Comparison of ENCODE assay signal across 32 cellular contexts in genomic region chr1:230200276-230200675, GRCh38.
"Had no signal": no experiment of that assay in that cellular context is flagged by ENCODE, and none has a peak within 500 bp of the region (broad histone marks: within the 10 kb centered on the region; RNA-seq: fewer than 3 reads in every experiment).

No MANE protein-coding gene starts in this region.

- H3K9me3 Mint-ChIP-seq: activated CD4-positive, alpha-beta memory T cell treated with anti-CD3 and anti-CD28 coated beads for 36 hours; activated naive CD4-positive, alpha-beta T cell treated with anti-CD3 and anti-CD28 coated beads for 36 hours; activated naive CD4-positive, alpha-beta T cell treated with anti-CD3 and anti-CD28 coated beads, Interleukin-2, amount 50 U/mL, for 72 hours; activated T-cell treated with anti-CD3 and anti-CD28 coated beads, Interleukin-2, amount 50 U/mL, for 4 hours; activated T-helper 1 cell treated with anti-CD3 and anti-CD28 coated beads, Interleukin-12 subunit alpha, Interleukin-12 subunit beta, Interleukin-2, Interleukin-4 antibody, amounts not matched to agents 30 ng/mL and 10 ng/mL and 1 ng/mL, durations not matched to agents 14 hours and 24 hours and 36 hours; T-helper 1 cell treated with Interleukin-12 subunit alpha and Interleukin-12 subunit beta and Interleukin-4 antibody, amounts not matched to agents 30 μg/mL and 1 μg/mL, for 36 hours; T-helper 2 cell treated with Interferon-gamma antibody and Interleukin-4, amounts not matched to agents 5 μg/mL and 100 μg/mL, for 36 hours had no signal

- H3K9me3 ChIP-seq: adrenal gland, body of pancreas, breast epithelium, Peyer's patch, SJSA1, SK-N-SH had no signal

- H3K36me3 ChIP-seq: breast epithelium had no signal

- H3K27me3 Mint-ChIP-seq: activated CD4-positive, alpha-beta memory T cell treated with anti-CD3 and anti-CD28 coated beads for 36 hours had no signal

- H3K4me2 ChIP-seq: SK-N-SH had no signal

- H3K27ac Mint-ChIP-seq: activated CD4-positive, alpha-beta memory T cell treated with anti-CD3 and anti-CD28 coated beads for 36 hours; activated naive CD4-positive, alpha-beta T cell treated with anti-CD3 and anti-CD28 coated beads for 36 hours; T-helper 1 cell treated with Interleukin-12 subunit alpha and Interleukin-12 subunit beta and Interleukin-4 antibody, amounts not matched to agents 30 μg/mL and 1 μg/mL, for 36 hours; T-helper 2 cell treated with Interferon-gamma antibody and Interleukin-4, amounts not matched to agents 5 μg/mL and 100 μg/mL, for 36 hours had no signal

- H3K27me3 ChIP-seq: adrenal gland, body of pancreas, breast epithelium, Peyer's patch, SJSA1 had no signal

- H3K27ac ChIP-seq: adrenal gland, body of pancreas, Peyer's patch, SJSA1 had no signal

- H3K4me1 ChIP-seq: breast epithelium, Peyer's patch, SJSA1 had no signal

- H3K9ac ChIP-seq: SK-N-SH had no signal

- H3K4me3 ChIP-seq: adrenal gland, body of pancreas, breast epithelium, Peyer's patch, SJSA1 had no signal

- DNase-seq: activated CD4-positive, alpha-beta memory T cell treated with anti-CD3 and anti-CD28 coated beads for 36 hours; activated CD4-positive, alpha-beta T cell treated with anti-CD3 and anti-CD28 coated beads for 4 hours; activated CD4-positive, alpha-beta T cell treated with anti-CD3 and anti-CD28 coated beads, Interleukin-2, amount 50 U/mL, for 1 hour; activated CD8-positive, alpha-beta memory T cell treated with anti-CD3 and anti-CD28 coated beads, Interleukin-2, amount 50 U/mL, for 4 hours; activated gamma-delta T cell treated with Interleukin-2 at 50 U/mL for 16 hours; activated naive CD4-positive, alpha-beta T cell treated with anti-CD3 and anti-CD28 coated beads for 36 hours; activated T-cell treated with anti-CD3 and anti-CD28 coated beads for 4 hours; activated T-cell treated with anti-CD3 and anti-CD28 coated beads, Interleukin-2, amount 50 U/mL, for 4 hours; adrenal gland; body of pancreas; NCI-H1092 treated with DMSO at 0.1 percent for 48 hours; NCI-H1417; NCI-H146; NCI-H187; NCI-H2029 treated with DMSO at 0.1 percent for 48 hours; NCI-H2107; NCI-H2171; NCI-H510A; NCI-H526; NCI-H748 treated with DMSO at 0.1 percent for 48 hours; NK-92 treated with Interleukin-12 subunit alpha and Interleukin-12 subunit beta, amount 100 ng/mL, for 24 hours; PC-3; Peyer's patch; RPMI8226; SHP77 treated with DMSO at 0.1 percent for 48 hours; SK-N-SH had no signal

- H3K4me3 Mint-ChIP-seq: activated CD4-positive, alpha-beta memory T cell treated with anti-CD3 and anti-CD28 coated beads for 36 hours; activated naive CD4-positive, alpha-beta T cell treated with anti-CD3 and anti-CD28 coated beads for 36 hours; activated T-cell treated with anti-CD3 and anti-CD28 coated beads, Interleukin-2, amount 50 U/mL, for 4 hours; activated T-helper 1 cell treated with anti-CD3 and anti-CD28 coated beads, Interleukin-12 subunit alpha, Interleukin-12 subunit beta, Interleukin-2, Interleukin-4 antibody, amounts not matched to agents 30 ng/mL and 10 ng/mL and 1 ng/mL, durations not matched to agents 14 hours and 24 hours and 36 hours; T-helper 1 cell treated with Interleukin-12 subunit alpha and Interleukin-12 subunit beta and Interleukin-4 antibody, amounts not matched to agents 30 μg/mL and 1 μg/mL, for 36 hours; T-helper 2 cell treated with Interferon-gamma antibody and Interleukin-4, amounts not matched to agents 5 μg/mL and 100 μg/mL, for 36 hours had no signal

- ATAC-seq: activated naive CD4-positive, alpha-beta T cell treated with anti-CD3 and anti-CD28 coated beads, Interleukin-2, amount 50 U/mL, for 72 hours; activated T-cell treated with anti-CD3 and anti-CD28 coated beads, Interleukin-2, amount 50 U/mL, for 4 hours; body of pancreas had no signal
